In genomic region chr5:74040811-74041491, GRCh38 we compare ENCODE assay signal across 16 cellular contexts.
DNase-seq lines count a peak whose midpoint lies in the region; TF ChIP-seq lines count a peak whose summit lies in the region.
"Had no signal": no experiment of that assay in that cellular context is flagged by ENCODE, and none has a peak within 500 bp of the region (broad histone marks: within the 10 kb centered on the region; RNA-seq: fewer than 3 reads in every experiment).

No MANE protein-coding gene starts in this region.

- no peaks in the 10 kb centered on the region for H3K9me3 Mint-ChIP-seq in nephron

- H3K36me3 ChIP-seq in Loucy (ENCODE audit: insufficient read depth, low read length) = no peaks in the 10 kb centered on the region
- H3K36me3 ChIP-seq: colonic mucosa had no signal

- no peaks in the 10 kb centered on the region for H3K27me3 Mint-ChIP-seq in nephron (ENCODE audit: low read depth)

- H3K9me2 ChIP-seq in Loucy (replicated peaks; ENCODE audit: low read depth, low read length) = no peaks in the 10 kb centered on the region

- no peak overlapping the region for H3K9ac ChIP-seq in Loucy (ENCODE audit: low read depth, low read length, poor library complexity, severe bottlenecking)

- H3K4me3 ChIP-seq in Loucy (ENCODE audit: low read length, poor library complexity, severe bottlenecking) = no peak overlapping the region
- H3K4me3 ChIP-seq: colonic mucosa, GM12878 had no signal

- peaks cover 62% of the 10 kb centered on the region for H3K4me1 Mint-ChIP-seq in nephron
- H3K4me1 Mint-ChIP-seq: naive B cell had no signal

- no peaks in the 10 kb centered on the region for H3K27me3 ChIP-seq in Loucy (ENCODE audit: insufficient read depth, low read length, poor library complexity, severe bottlenecking)
- H3K27me3 ChIP-seq: colonic mucosa had no signal

- TF ChIP-seq CTCF in Loucy (conservative IDR thresholded peaks at IDR 0.05; ENCODE audit: low read length) (no peak), nephron (IDR thresholded peaks at IDR 0.05; ENCODE audit: unreplicated experiment in 3 of 3) (no peak)

- H2AFZ ChIP-seq in Loucy (ENCODE audit: low read length) = peak overlapping the region; percentile 15; the same call in 1 of the 2 replicates

- no peaks in the 10 kb centered on the region for H3K79me2 ChIP-seq in Loucy (ENCODE audit: insufficient read depth, low read length)

- no peaks in the 10 kb centered on the region for H3F3A ChIP-seq in Loucy (ENCODE audit: low read depth)

- H3K4me3 Mint-ChIP-seq in nephron = no peak overlapping the region
- H3K4me3 Mint-ChIP-seq: naive B cell had no signal

- peak; percentile 21 for DNase-seq in NCI-H2196 (lab: John Stamatoyannopoulos, UW; ENCODE audit: unreplicated experiment)
- DNase-seq in NCI-H2196 treated with DMSO at 0.1 percent for 48 hours (lab: John Stamatoyannopoulos, UW; ENCODE audit: unreplicated experiment) = no peak
- peak; percentile 86 to 90 for DNase-seq in SHP77 (lab: John Stamatoyannopoulos, UW)
- DNase-seq in NCI-H1417 (lab: John Stamatoyannopoulos, UW) = no peak
- DNase-seq in activated CD4-positive, CD25-positive, alpha-beta regulatory T cell (lab: John Stamatoyannopoulos, UW) = no peak
- DNase-seq in NCI-H1048 (lab: John Stamatoyannopoulos, UW) = no peak
- DNase-seq: activated CD4-positive, alpha-beta T cell treated with anti-CD3 and anti-CD28 coated beads for 4 hours; activated CD8-positive, alpha-beta memory T cell treated with anti-CD3 and anti-CD28 coated beads, Interleukin-2, amount 50 U/mL, for 48 hours; activated naive CD4-positive, alpha-beta T cell; aorta; colonic mucosa; naive B cell; stimulated activated naive CD8-positive, alpha-beta T cell treated with anti-CD3 and anti-CD28 coated beads, Interleukin-15, Interleukin-2, amounts not matched to agents 100 U/mL and 50 U/mL, for 24 hours had no signal

- peak overlapping the region; percentile 90 to 96 (median 94) for H3K27ac Mint-ChIP-seq in nephron

- no peaks in the 10 kb centered on the region for H3K36me3 Mint-ChIP-seq in nephron (ENCODE audit: low read depth)
- H3K36me3 Mint-ChIP-seq: naive B cell had no signal

- H4K20me1 ChIP-seq in Loucy (ENCODE audit: insufficient read depth, low read length, poor library complexity, severe bottlenecking) = no peaks in the 10 kb centered on the region

- H3K4me2 ChIP-seq in Loucy (ENCODE audit: low read depth, low read length, poor library complexity, severe bottlenecking) = no peak overlapping the region

- H3K4me1 ChIP-seq in Loucy (ENCODE audit: insufficient read depth, low read length, poor library complexity, severe bottlenecking) = peaks cover 12% of the 10 kb centered on the region
- H3K4me1 ChIP-seq: colonic mucosa had no signal

- H3K9me3 ChIP-seq in Loucy (ENCODE audit: insufficient read depth, low read depth, low read length) = no peaks in the 10 kb centered on the region
- H3K9me3 ChIP-seq: colonic mucosa had no signal

Comparison
In these comparisons a context has a peak if more than half of its experiments do, and no peak if none do; other contexts are left out.
1. DNase-seq: peak in NCI-H2196 (single experiment) and SHP77 (2 of 2); none in NCI-H2196 treated with DMSO at 0.1 percent for 48 hours (single experiment), NCI-H1417 (0 of 3), activated CD4-positive, CD25-positive, alpha-beta regulatory T cell (0 of 4) and NCI-H1048 (single experiment).